In genomic region chr1:86965012-86965826, GRCh38 we compare ENCODE assay signal across 9 cellular contexts. TPM values are rescaled to one million over a fixed set of nuclear protein-coding genes. Genes with fewer than 3 reads are reported as not detected.
DNase-seq lines count a peak whose midpoint lies in the region; ATAC-seq and TF ChIP-seq lines count a peak whose summit lies in the region.
"Had no signal": no experiment of that assay in that cellular context is flagged by ENCODE, and none has a peak within 500 bp of the region (broad histone marks: within the 10 kb centered on the region; RNA-seq: fewer than 3 reads in every experiment).

No MANE protein-coding gene starts in this region.

- no TSS peak for BruUV-seq in Panc1 (replicated peaks; lab: Mats Ljungman, UMichigan)

- TF ChIP-seq CTCF in HEK293 (tag by site-specific recombination; IDR thresholded peaks at IDR 0.05) = peak; percentile 60
- TF ChIP-seq CTCF in Panc1 (IDR thresholded peaks at IDR 0.05) = peak; percentile 87
- peak; percentile 81 for TF ChIP-seq CTCF in epithelial cell of proximal tubule (conservative IDR thresholded peaks at IDR 0.05; ENCODE audit: low read depth, low read length)
- TF ChIP-seq CTCF in osteocyte (IDR thresholded peaks at IDR 0.05) = peak; percentile 76

- no peaks in the 10 kb centered on the region for H3K36me3 ChIP-seq in HEK293 (ENCODE audit: control insufficient read depth in 2 of 2, insufficient read depth in 1 of 2, low read length in 2 of 2)
- no peaks in the 10 kb centered on the region for H3K36me3 ChIP-seq in Panc1 (ENCODE audit: control insufficient read depth, insufficient read depth, low read length)
- H3K36me3 ChIP-seq in effector memory CD4-positive, alpha-beta T cell (ENCODE audit: control insufficient read depth, insufficient read depth, low read length) = no peaks in the 10 kb centered on the region

- H3K27ac ChIP-seq in HEK293 (ENCODE audit: extremely low read depth, low read depth, low read length) (no peak overlapping the region), Panc1 (ENCODE audit: low read length) (no peak overlapping the region)
- H3K27ac ChIP-seq in effector memory CD4-positive, alpha-beta T cell (ENCODE audit: insufficient read depth, low read length, poor library complexity, severe bottlenecking) = no peak overlapping the region

- in situ Hi-C loops in Panc1 (cut with HindIII; ENCODE audit: low pct_unique_long_range_greater_than_20kb, low sequenced_read_pairs) = no loop called here

- CTCF ChIA-PET in HEK293 (lab: Yijun Ruan, JAX) (interaction anchor here (0.5 to 2.4 kb wide), 39 partner anchors 9 to 1411 kb away, joined by 3 to 16 read pairs (median 4); no protein-coding TSS in a partner anchor), Panc1 (lab: Charles Lee) (interaction anchor here (0.6 to 0.8 kb wide), 3 partner anchors 30 to 132 kb away, joined by 3 to 5 read pairs (median 5); no protein-coding TSS in a partner anchor)

- no peaks in the 10 kb centered on the region for H3K4me1 Mint-ChIP-seq in osteocyte (ENCODE audit: unreplicated experiment)

- H3K4me3 ChIP-seq in HEK293 (ENCODE audit: low read depth, low read length) = no peak overlapping the region
- H3K4me3 ChIP-seq in Panc1 (ENCODE audit: low read depth in 2 of 2, low read length in 2 of 2) = no peak overlapping the region
- no peak overlapping the region for H3K4me3 ChIP-seq in epithelial cell of proximal tubule (ENCODE audit: low read depth, low read length)
- H3K4me3 ChIP-seq in effector memory CD4-positive, alpha-beta T cell (ENCODE audit: insufficient read depth, low read depth, low read length, poor library complexity, severe bottlenecking) = no peak overlapping the region

- H3K9me3 ChIP-seq in HEK293 (ENCODE audit: control insufficient read depth, insufficient read depth, low read depth, low read length) (no peaks in the 10 kb centered on the region), Panc1 (ENCODE audit: control insufficient read depth, insufficient read depth, low read depth, low read length) (no peaks in the 10 kb centered on the region)
- H3K9me3 ChIP-seq in effector memory CD4-positive, alpha-beta T cell (ENCODE audit: control insufficient read depth, low read length) = no peaks in the 10 kb centered on the region

- H3K9me3 Mint-ChIP-seq in osteocyte (ENCODE audit: unreplicated experiment) = no peaks in the 10 kb centered on the region
- H3K9me3 Mint-ChIP-seq: activated naive CD4-positive, alpha-beta T cell treated with anti-CD3 and anti-CD28 coated beads, Interleukin-2, amount 50 U/mL, for 24 hours had no signal

- H3K4me3 Mint-ChIP-seq in osteocyte (ENCODE audit: unreplicated experiment) = no peak overlapping the region
- H3K4me3 Mint-ChIP-seq: activated naive CD4-positive, alpha-beta T cell treated with anti-CD3 and anti-CD28 coated beads, Interleukin-2, amount 50 U/mL, for 24 hours had no signal

- intact Hi-C loops in Panc1 (cut with micrococcal nuclease; ENCODE audit: unreplicated experiment) = loop anchor here (2.0 to 10.0 kb wide), 2 partner anchors 120 to 132 kb away; no protein-coding TSS in a partner anchor

- H3K27me3 ChIP-seq in Panc1 (ENCODE audit: control insufficient read depth, insufficient read depth, low read length) = no peaks in the 10 kb centered on the region
- no peaks in the 10 kb centered on the region for H3K27me3 ChIP-seq in effector memory CD4-positive, alpha-beta T cell (replicated peaks; ENCODE audit: control insufficient read depth, insufficient read depth, low read length, poor library complexity, severe bottlenecking)

- no peaks in the 10 kb centered on the region for H3K4me1 ChIP-seq in HEK293 (ENCODE audit: control insufficient read depth, insufficient read depth, low read length)
- no peaks in the 10 kb centered on the region for H3K4me1 ChIP-seq in Panc1 (ENCODE audit: control insufficient read depth, insufficient read depth, low read length)
- H3K4me1 ChIP-seq in effector memory CD4-positive, alpha-beta T cell (ENCODE audit: control insufficient read depth, insufficient read depth, low read length, poor library complexity, severe bottlenecking) = no peaks in the 10 kb centered on the region

- DNase-seq in NCI-H2107 treated with DMSO at 0.1 percent for 48 hours (lab: John Stamatoyannopoulos, UW; ENCODE audit: unreplicated experiment) (peak; percentile 10), NCI-H2107 (lab: John Stamatoyannopoulos, UW) (no peak), Panc1 (ENCODE audit: low read depth, low spot score) (peak; percentile 24), epithelial cell of proximal tubule (ENCODE audit: low read depth) (no peak), osteocyte (ENCODE audit: extremely low spot score, unreplicated experiment) (no peak)
- no peak for DNase-seq in effector memory CD4-positive, alpha-beta T cell

- POLR2A ChIA-PET in HEK293 (lab: Yijun Ruan, JAX) = interaction anchor here (0.6 kb wide), 1 partner anchor 51 kb away, joined by 3 read pairs; the partner anchor contains the start of genes HS2ST1 and SELENOF
- POLR2A ChIA-PET in Panc1 (lab: Charles Lee) = no interaction called here

- ATAC-seq in Panc1 (peak; percentile 78), HG03175 (IDR thresholded peaks at IDR 0.05; ENCODE audit: unreplicated experiment) (no peak)

- no peak overlapping the region for H3K27ac Mint-ChIP-seq in osteocyte (ENCODE audit: unreplicated experiment)
- H3K27ac Mint-ChIP-seq: activated naive CD4-positive, alpha-beta T cell treated with anti-CD3 and anti-CD28 coated beads, Interleukin-2, amount 50 U/mL, for 24 hours had no signal

- no peaks in the 10 kb centered on the region for H3K36me3 Mint-ChIP-seq in osteocyte (ENCODE audit: unreplicated experiment)
- H3K36me3 Mint-ChIP-seq: activated naive CD4-positive, alpha-beta T cell treated with anti-CD3 and anti-CD28 coated beads, Interleukin-2, amount 50 U/mL, for 24 hours had no signal

- H3K27me3 Mint-ChIP-seq in osteocyte (ENCODE audit: unreplicated experiment) = no peaks in the 10 kb centered on the region
- H3K27me3 Mint-ChIP-seq: activated naive CD4-positive, alpha-beta T cell treated with anti-CD3 and anti-CD28 coated beads, Interleukin-2, amount 50 U/mL, for 24 hours had no signal

TF ChIP-seq in HEK293, 187 proteins besides CTCF, POLR2A, EP300 and RAD21 (continues in another document):
- no peak for TF ChIP-seq KLF7 (tag by site-specific recombination; IDR thresholded peaks at IDR 0.05; ENCODE audit: borderline replicate concordance)
- no peak for TF ChIP-seq ZNF549 (tag by site-specific recombination; IDR thresholded peaks at IDR 0.05)
- no peak for TF ChIP-seq ZNF404 (tag by site-specific recombination; IDR thresholded peaks at IDR 0.05)
- TF ChIP-seq ZNF211 (tag by site-specific recombination; IDR thresholded peaks at IDR 0.05; ENCODE audit: low read depth) = no peak
- TF ChIP-seq ZNF558 (tag by site-specific recombination; IDR thresholded peaks at IDR 0.05) = no peak
- TF ChIP-seq ZNF488 (tag by site-specific recombination; IDR thresholded peaks at IDR 0.05) = no peak
- no peak for TF ChIP-seq BCL11B (tag by site-specific recombination; IDR thresholded peaks at IDR 0.05; ENCODE audit: low read depth)
- no peak for TF ChIP-seq ZSCAN23 (tag by site-specific recombination; IDR thresholded peaks at IDR 0.05)
- TF ChIP-seq ZFP41 (tag by site-specific recombination; IDR thresholded peaks at IDR 0.05; ENCODE audit: borderline replicate concordance) = no peak
- TF ChIP-seq SP3 (tag by site-specific recombination; IDR thresholded peaks at IDR 0.05) = no peak
- no peak for TF ChIP-seq MYNN (tag by site-specific recombination; IDR thresholded peaks at IDR 0.05; ENCODE audit: borderline replicate concordance)
- TF ChIP-seq KLF1 (tag by site-specific recombination; IDR thresholded peaks at IDR 0.05) = no peak
- no peak for TF ChIP-seq SP7 (tag by site-specific recombination; IDR thresholded peaks at IDR 0.05)
- TF ChIP-seq GLIS2 (tag by site-specific recombination; IDR thresholded peaks at IDR 0.05) = no peak
- TF ChIP-seq, protein P1, sequence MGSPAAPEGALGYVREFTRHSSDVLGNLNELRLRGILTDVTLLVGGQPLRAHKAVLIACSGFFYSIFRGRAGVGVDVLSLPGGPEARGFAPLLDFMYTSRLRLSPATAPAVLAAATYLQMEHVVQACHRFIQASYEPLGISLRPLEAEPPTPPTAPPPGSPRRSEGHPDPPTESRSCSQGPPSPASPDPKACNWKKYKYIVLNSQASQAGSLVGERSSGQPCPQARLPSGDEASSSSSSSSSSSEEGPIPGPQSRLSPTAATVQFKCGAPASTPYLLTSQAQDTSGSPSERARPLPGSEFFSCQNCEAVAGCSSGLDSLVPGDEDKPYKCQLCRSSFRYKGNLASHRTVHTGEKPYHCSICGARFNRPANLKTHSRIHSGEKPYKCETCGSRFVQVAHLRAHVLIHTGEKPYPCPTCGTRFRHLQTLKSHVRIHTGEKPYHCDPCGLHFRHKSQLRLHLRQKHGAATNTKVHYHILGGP (tag by site-specific recombination; IDR thresholded peaks at IDR 0.05) = no peak
- no peak for TF ChIP-seq ZBTB44 (tag by site-specific recombination; IDR thresholded peaks at IDR 0.05)

RNA-seq across cellular contexts. Expression of gene HS2ST1, which starts 50.8 kb away (rescaled TPM):
- total RNA-seq in Panc1 (2021; ENCODE audit: unreplicated experiment) = 81.0 TPM
- 35.5 TPM for polyA plus RNA-seq in Panc1 (2012; ENCODE audit: insufficient read length)
- 8.7 and 10.5 TPM in 2 replicates for total RNA-seq in epithelial cell of proximal tubule
- total RNA-seq in osteocyte = 22.3 and 26.8 TPM in 2 replicates

RNA-seq across cellular contexts. Expression of gene SELENOF, which starts 51.3 kb away (rescaled TPM):
- total RNA-seq in Panc1 (2021; ENCODE audit: unreplicated experiment) (190 TPM), epithelial cell of proximal tubule (169 and 175 TPM in 2 replicates), osteocyte (198 and 206 TPM in 2 replicates)
- 116 TPM for polyA plus RNA-seq in Panc1 (2012; ENCODE audit: insufficient read length)

Comparison
In these comparisons a context has a peak if more than half of its experiments do, and no peak if none do; other contexts are left out.
1. DNase-seq: peak in NCI-H2107 treated with DMSO at 0.1 percent for 48 hours (single experiment) and Panc1 (single experiment); none in NCI-H2107 (single experiment), epithelial cell of proximal tubule (single experiment), osteocyte (single experiment) and effector memory CD4-positive, alpha-beta T cell (0 of 3).
2. Peak in every context shown above with its lines, with median percentiles within 50 percentile points of each other: CTCF ChIP-seq.